In the genomic region with DNA sequence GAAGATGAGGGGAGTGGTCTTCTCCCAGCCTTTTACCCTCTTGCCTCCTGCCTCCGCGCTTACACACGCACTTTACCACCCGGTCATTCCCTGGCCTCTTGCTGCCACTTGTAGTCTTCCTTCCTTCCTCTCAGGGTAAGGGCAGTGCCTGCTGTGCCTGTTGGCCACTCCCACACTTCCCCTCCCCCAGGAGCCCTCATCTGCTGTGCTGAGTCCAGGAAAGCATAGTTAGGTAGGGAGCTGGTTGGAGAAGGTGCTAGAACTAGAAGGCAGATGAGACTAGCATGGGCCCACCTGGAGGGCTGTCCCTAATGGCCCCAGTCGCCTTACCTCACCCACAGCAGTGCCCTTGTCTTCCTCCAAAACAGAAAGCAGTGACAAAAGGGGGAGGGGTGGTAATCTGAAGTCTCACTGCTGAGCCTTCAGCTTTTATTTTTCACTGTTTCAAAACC, we compare ENCODE assay signal across 8 cellular contexts. TPM values are rescaled to one million over a fixed set of nuclear protein-coding genes. Genes with fewer than 3 reads are reported as not detected.
DNase-seq lines count a peak whose midpoint lies in the region; ATAC-seq, FAIRE-seq and TF ChIP-seq lines count a peak whose summit lies in the region.

No MANE protein-coding gene starts in this region.

- TF ChIP-seq RAD21 in HepG2 (CRISPR knock-in tag; IDR thresholded peaks at IDR 0.05), result no peak

- H2AFZ ChIP-seq in HepG2 (ENCODE audit: low read length), result no peak overlapping the region
- H2AFZ ChIP-seq in PC-3 (ENCODE audit: low read length), result no peak overlapping the region

- intact Hi-C loops in HepG2 (cut with micrococcal nuclease; ENCODE audit: unreplicated experiment) (loop anchor here (5.0 kb wide), 1 partner anchor 100 kb away; the partner anchor contains the start of gene SUSD6), PC-3 (cut with micrococcal nuclease) (loop anchor here (2.0 kb wide), 1 partner anchor 102 kb away; the partner anchor contains the start of gene SUSD6)

- no peaks in the 10 kb centered on the region for H3K27me3 ChIP-seq in CD4-positive, CD25-positive, alpha-beta regulatory T cell (ENCODE audit: control insufficient read depth, insufficient read depth, low read length)
- H3K27me3 ChIP-seq in HepG2 (ENCODE audit: control insufficient read depth in 1 of 2, insufficient read depth in 2 of 2, low read length in 2 of 2), result no peaks in the 10 kb centered on the region
- H3K27me3 ChIP-seq in tibial nerve, result no peaks in the 10 kb centered on the region
- no peaks in the 10 kb centered on the region for H3K27me3 ChIP-seq in PC-3 (ENCODE audit: low read length)

- CTCF ChIA-PET in HepG2 (lab: Yijun Ruan, JAX; ENCODE audit: low intra/inter-chr PET ratio, low total read pairs), result no interaction called here
- CTCF ChIA-PET in PC-3 (lab: Charles Lee), result no interaction called here

- no peaks in the 10 kb centered on the region for H3F3A ChIP-seq in PC-3 (ENCODE audit: low read length, unreplicated experiment)

- peak in 1 of 3 donors; percentile 77 for DNase-seq in CD4-positive, CD25-positive, alpha-beta regulatory T cell
- DNase-seq in NCI-H2029 treated with DMSO at 0.1 percent for 48 hours (lab: John Stamatoyannopoulos, UW) (peak; percentile 39), amniotic epithelial cell (ENCODE audit: low read depth) (peak; percentile 22), HepG2 (ENCODE audit: low spot score) (no peak), tibial nerve (ENCODE audit: low spot score in 2 of 2) (peak in 1 of 2 donors; percentile 44), PC-3 (no peak)
- no peak for DNase-seq in activated CD4-positive, alpha-beta T cell treated with anti-CD3 and anti-CD28 coated beads, Interleukin-2, amount 50 U/mL, for 1 hour

- no peaks in the 10 kb centered on the region; the same call in 1 of the 2 replicates for H4K20me1 ChIP-seq in HepG2 (ENCODE audit: insufficient read depth, low read length)
- no peaks in the 10 kb centered on the region for H4K20me1 ChIP-seq in PC-3 (ENCODE audit: low read length)

- TF ChIP-seq POLR2A in HepG2 (IDR thresholded peaks at IDR 0.05; ENCODE audit: insufficient read depth in 1 of 2, low read depth in 2 of 2, low read length in 2 of 2) (no peak), tibial nerve (IDR thresholded peaks at IDR 0.05) (no peak)

- FAIRE-seq in HepG2 (lab: Jason Lieb, UNC), result no peak

- H3K9me2 ChIP-seq in PC-3 (replicated peaks; ENCODE audit: low read length), result no peaks in the 10 kb centered on the region

- in situ Hi-C loops in HepG2 (cut with HindIII; ENCODE audit: extremely low pct_ligation_motif_present, low pct_unique_long_range_greater_than_20kb), result no loop called here

- no peaks in the 10 kb centered on the region for H3K9me3 Mint-ChIP-seq in CD4-positive, CD25-positive, alpha-beta regulatory T cell

- no peak overlapping the region for H3K9ac ChIP-seq in HepG2 (ENCODE audit: insufficient read depth, low read depth, low read length)
- no peak overlapping the region for H3K9ac ChIP-seq in PC-3 (ENCODE audit: low read length)

- POLR2A ChIA-PET in HepG2 (lab: Yijun Ruan, JAX) (interaction anchor here (1.7 to 1.9 kb wide), 2 partner anchors 22 to 64 kb away, joined by 6 to 9 read pairs; no protein-coding TSS in a partner anchor), PC-3 (lab: Charles Lee; ENCODE audit: unreplicated experiment) (no interaction called here)

- peak overlapping the region in 2 of 4 donors; percentile 29 to 73 for H3K4me3 Mint-ChIP-seq in CD4-positive, CD25-positive, alpha-beta regulatory T cell

- no peak for ATAC-seq in CD4-positive, CD25-positive, alpha-beta regulatory T cell (ENCODE audit: low read depth in 2 of 2)
- ATAC-seq in HepG2, result peak; percentile 19
- no peak for ATAC-seq in PC-3
- no peak for ATAC-seq in GM21619 (IDR thresholded peaks at IDR 0.05; ENCODE audit: unreplicated experiment)

- no peak overlapping the region for H3K4me3 ChIP-seq in CD4-positive, CD25-positive, alpha-beta regulatory T cell (ENCODE audit: low read depth, low read length)
- H3K4me3 ChIP-seq in HepG2 (replicated peaks in 1 of 3; ENCODE audit: insufficient read depth in 1 of 3, low read depth in 2 of 3, low read length in 3 of 3) (no peak overlapping the region), tibial nerve (no peak overlapping the region), PC-3 (ENCODE audit: low read length) (no peak overlapping the region)

- H3K4me1 Mint-ChIP-seq in CD4-positive, CD25-positive, alpha-beta regulatory T cell, result peaks cover 5 to 49% (median 36%) of the 10 kb centered on the region in 4 donors

- H3K4me2 ChIP-seq in HepG2 (ENCODE audit: low read depth, low read length) (0 out of 2 replicates have a peak overlapping the region, but pooled peaks have one; percentile 4), PC-3 (ENCODE audit: low read length) (no peak overlapping the region)

- H3K79me2 ChIP-seq in HepG2 (ENCODE audit: insufficient read depth, low read length) (no peaks in the 10 kb centered on the region), PC-3 (ENCODE audit: low read length) (no peaks in the 10 kb centered on the region)

- H3K27ac Mint-ChIP-seq in CD4-positive, CD25-positive, alpha-beta regulatory T cell, result peak overlapping the region in 2 of 3 donors; percentile 67 to 86

- TF ChIP-seq CTCF in HepG2 (CRISPR knock-in tag; IDR thresholded peaks at IDR 0.05) (no peak), tibial nerve (IDR thresholded peaks at IDR 0.05) (no peak), PC-3 (conservative IDR thresholded peaks at IDR 0.05; ENCODE audit: low read depth, low read length) (no peak)

- 89% methylated on average over 5 of the region's 5 CpGs for WGBS in HepG2 (ENCODE audit: low lambda C conversion rate)
- 31 to 41% methylated on average over 5 of the region's 5 CpGs for WGBS in tibial nerve, 2 donors

- peaks cover 53% of the 10 kb centered on the region for H3K36me3 ChIP-seq in CD4-positive, CD25-positive, alpha-beta regulatory T cell (ENCODE audit: control insufficient read depth, insufficient read depth, low read length)
- H3K36me3 ChIP-seq in HepG2 (replicated peaks in 1 of 2; ENCODE audit: control insufficient read depth in 1 of 2, insufficient read depth in 2 of 2, low read length in 2 of 2), result peaks cover 5 to 17% of the 10 kb centered on the region in 2 experiments; a peak in 4 of 5 replicates
- H3K36me3 ChIP-seq in tibial nerve, result peaks cover 0 to 53% (median 17%) of the 10 kb centered on the region in 3 donors
- no peaks in the 10 kb centered on the region for H3K36me3 ChIP-seq in PC-3 (ENCODE audit: low read depth, low read length)

- no peaks in the 10 kb centered on the region for H3K27me3 Mint-ChIP-seq in CD4-positive, CD25-positive, alpha-beta regulatory T cell

- peaks cover 25% of the 10 kb centered on the region for H3K4me1 ChIP-seq in CD4-positive, CD25-positive, alpha-beta regulatory T cell (ENCODE audit: control insufficient read depth, insufficient read depth, low read length, poor library complexity, severe bottlenecking)
- H3K4me1 ChIP-seq in HepG2 (ENCODE audit: insufficient read depth, low read length) (peaks cover 38% of the 10 kb centered on the region), tibial nerve (peaks cover 0 to 64% (median 40%) of the 10 kb centered on the region in 4 donors), PC-3 (ENCODE audit: insufficient read depth, low read length) (peaks cover 14% of the 10 kb centered on the region; the same call in 1 of the 2 replicates)

- TF ChIP-seq EP300 in HepG2 (IDR thresholded peaks at IDR 0.05; ENCODE audit: low read depth in 2 of 2, low read length in 2 of 2), result no peak
- TF ChIP-seq EP300 in HepG2 (CRISPR knock-in tag; IDR thresholded peaks at IDR 0.05; ENCODE audit: borderline replicate concordance), result no peak
- peak in 1 of 2 donors; percentile 28 for TF ChIP-seq EP300 in tibial nerve (IDR thresholded peaks at IDR 0.05)

- BruUV-seq in HepG2 (replicated peaks; lab: Mats Ljungman, UMichigan) (no TSS peak), PC-3 (replicated peaks; lab: Mats Ljungman, UMichigan) (no TSS peak)

- no peaks in the 10 kb centered on the region for H3K9me3 ChIP-seq in CD4-positive, CD25-positive, alpha-beta regulatory T cell (ENCODE audit: control insufficient read depth in 2 of 2, low read length in 2 of 2)
- H3K9me3 ChIP-seq in HepG2 (ENCODE audit: low read length), result no peaks in the 10 kb centered on the region
- H3K9me3 ChIP-seq in tibial nerve, result no peaks in the 10 kb centered on the region
- no peaks in the 10 kb centered on the region for H3K9me3 ChIP-seq in PC-3 (ENCODE audit: low read length)

- H3K27ac ChIP-seq in CD4-positive, CD25-positive, alpha-beta regulatory T cell (ENCODE audit: insufficient read depth, low read length, poor library complexity, severe bottlenecking), result no peak overlapping the region
- H3K27ac ChIP-seq in HepG2 (ENCODE audit: extremely low read length, insufficient read depth, low read length) (no peak overlapping the region), tibial nerve (peak overlapping the region in 3 of 4 donors; percentile 41 to 77 (median 55)), PC-3 (ENCODE audit: low read length) (no peak overlapping the region)

- H3K36me3 Mint-ChIP-seq in CD4-positive, CD25-positive, alpha-beta regulatory T cell, result peaks cover 39% of the 10 kb centered on the region

RNA-seq across cellular contexts. Expression of gene SRSF5, which starts 54.3 kb away (rescaled TPM):
- total RNA-seq in CD4-positive, CD25-positive, alpha-beta regulatory T cell, result 1,477 TPM
- 1,000 to 10,000 TPM in 3 of 4 donors, 100 to 1,000 TPM in 1; 909 to 1,385 (median 1,115) TPM for polyA plus RNA-seq in CD4-positive, CD25-positive, alpha-beta regulatory T cell
- total RNA-seq in HepG2 (2016; rRNA removed; fragmentation: Illumina TruSeq; extraction: Trizol) (277 and 333 TPM in 2 replicates), tibial nerve (100 to 1,000 TPM; 308 to 470 (median 361) TPM), PC-3 (2014; rRNA removed) (213 and 309 TPM in 2 replicates)
- 66.7 and 68.4 TPM in 2 replicates for total RNA-seq in HepG2 (2016; cell fraction: cytosol; rRNA removed; fragmentation: Illumina TruSeq; extraction: Trizol; ENCODE audit: low read depth)
- 277 and 309 TPM in 2 replicates for total RNA-seq in HepG2 (2016; cell fraction: insoluble cytoplasmic fraction; rRNA removed; fragmentation: Illumina TruSeq; extraction: Trizol)
- total RNA-seq in HepG2 (2016; cell fraction: membrane; rRNA removed; fragmentation: Illumina TruSeq; extraction: Trizol), result 68.2 and 70.5 TPM in 2 replicates
- 278 and 311 TPM in 2 replicates for total RNA-seq in HepG2 (2016; cell fraction: nucleus; rRNA removed; fragmentation: Illumina TruSeq; extraction: Trizol)
- polyA plus RNA-seq in HepG2 (2011; rRNA removed), result 189 and 218 TPM in 2 replicates
- 169 and 242 TPM in 2 replicates for polyA plus RNA-seq in HepG2 (2011; cell fraction: cytosol; rRNA removed)
- 586 and 686 TPM in 2 replicates for polyA plus RNA-seq in HepG2 (2011; cell fraction: nucleus; rRNA removed)
- polyA plus RNA-seq in HepG2 (2012), result 376 and 529 TPM in 2 replicates
- polyA plus RNA-seq in HepG2 (2016; cell fraction: cytosol; fragmentation: Illumina TruSeq; extraction: Trizol; ENCODE audit: low read depth), result 22.7 and 25.6 TPM in 2 replicates
- 415 and 444 TPM in 2 replicates for polyA plus RNA-seq in HepG2 (2016; cell fraction: insoluble cytoplasmic fraction; fragmentation: Illumina TruSeq; extraction: Trizol; ENCODE audit: low read depth)
- 45.5 and 47.3 TPM in 2 replicates for polyA plus RNA-seq in HepG2 (2016; cell fraction: membrane; fragmentation: Illumina TruSeq; extraction: Trizol; ENCODE audit: low read depth)
- 410 and 415 TPM in 2 replicates for polyA plus RNA-seq in HepG2 (2016; cell fraction: nucleus; fragmentation: Illumina TruSeq; extraction: Trizol; ENCODE audit: insufficient read depth, low read depth)
- polyA minus RNA-seq in HepG2 (2011; rRNA and poly(A)+ RNA removed; ENCODE audit: low replicate concordance), result 99.8 and 128 TPM in 2 replicates
- 61.5 and 65.7 TPM in 2 replicates for polyA minus RNA-seq in HepG2 (2011; cell fraction: cytosol; rRNA and poly(A)+ RNA removed)
- polyA minus RNA-seq in HepG2 (2011; cell fraction: nucleus; rRNA and poly(A)+ RNA removed), result 704 and 755 TPM in 2 replicates

Comparison
In these comparisons a context has a peak if more than half of its experiments do, and no peak if none do; other contexts are left out.
1. DNase-seq: peak in NCI-H2029 treated with DMSO at 0.1 percent for 48 hours (single experiment) and amniotic epithelial cell (single experiment); none in HepG2 (single experiment), PC-3 (single experiment) and activated CD4-positive, alpha-beta T cell treated with anti-CD3 and anti-CD28 coated beads, Interleukin-2, amount 50 U/mL, for 1 hour (single experiment).
2. H3K27ac ChIP-seq: peak in tibial nerve (3 of 4); none in CD4-positive, CD25-positive, alpha-beta regulatory T cell (single experiment), HepG2 (single experiment) and PC-3 (single experiment).